8 cellular contexts compared by ENCODE assay signal in the genomic region with DNA sequence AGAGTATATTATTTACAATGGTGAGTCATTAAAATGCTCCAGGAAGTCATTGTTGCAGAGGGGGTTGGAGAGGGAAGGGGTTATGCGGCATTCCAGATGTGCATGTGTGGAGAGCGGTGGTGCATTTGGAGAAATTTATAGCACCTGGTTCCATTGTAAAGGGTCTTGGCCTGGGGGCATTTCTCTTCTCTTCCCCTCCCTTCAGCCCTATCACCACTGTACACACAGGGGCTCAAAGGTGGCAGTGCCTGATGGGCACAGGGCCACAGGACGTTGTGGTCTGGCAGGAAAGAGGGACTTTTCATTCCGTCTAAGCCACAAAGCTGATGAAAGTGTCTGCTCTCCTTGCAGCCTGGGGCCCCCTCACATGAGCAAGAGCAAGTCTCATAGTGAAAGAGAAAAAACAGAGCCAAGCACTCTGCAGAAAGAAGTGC.
DNase-seq lines count a peak whose midpoint lies in the region; ATAC-seq and TF ChIP-seq lines count a peak whose summit lies in the region.

No MANE protein-coding gene starts in this region.

- DNase-seq in natural killer cell treated with Interleukin-12 subunit alpha and Interleukin-12 subunit beta and Interleukin-15 and Interleukin-18, amount 100 ng/mL, for 72 hours (ENCODE audit: low spot score), result peak; percentile 88
- DNase-seq in vagina (ENCODE audit: extremely low spot score in 2 of 2) (no peak), activated gamma-delta T cell (lab: John Stamatoyannopoulos, UW) (no peak), SKM-1 (lab: John Stamatoyannopoulos, UW; ENCODE audit: unreplicated experiment) (no peak), osteoblast (ENCODE audit: insufficient read length, low spot score, missing footprints) (no peak)

- peaks cover 50 to 54% of the 10 kb centered on the region in 2 donors for H3K4me1 Mint-ChIP-seq in natural killer cell treated with Interleukin-12 subunit alpha and Interleukin-12 subunit beta and Interleukin-15 and Interleukin-18, amount 100 ng/mL, for 72 hours (ENCODE audit: low read depth in 2 of 2)

- H3K27ac ChIP-seq in OCI-LY3 (ENCODE audit: low read length) (0 out of 2 replicates have a peak overlapping the region, but pooled peaks have one; percentile 7), vagina (no peak overlapping the region), osteoblast (ENCODE audit: low read depth, low read length) (no peak overlapping the region)

- no peaks in the 10 kb centered on the region for H3K36me3 Mint-ChIP-seq in natural killer cell treated with Interleukin-12 subunit alpha and Interleukin-12 subunit beta and Interleukin-15 and Interleukin-18, amount 100 ng/mL, for 72 hours

- peak overlapping the region; percentile 71 to 87 for H3K27ac Mint-ChIP-seq in natural killer cell treated with Interleukin-12 subunit alpha and Interleukin-12 subunit beta and Interleukin-15 and Interleukin-18, amount 100 ng/mL, for 72 hours

- peak overlapping the region; percentile 72 for H3K4me3 Mint-ChIP-seq in natural killer cell treated with Interleukin-12 subunit alpha and Interleukin-12 subunit beta and Interleukin-15 and Interleukin-18, amount 100 ng/mL, for 72 hours

- TF ChIP-seq CTCF in OCI-LY3 (IDR thresholded peaks at IDR 0.05; ENCODE audit: low read depth, low read length) (no peak), vagina (IDR thresholded peaks at IDR 0.05) (no peak), osteoblast (IDR thresholded peaks at IDR 0.05; ENCODE audit: extremely low read depth, low read depth, low read length) (no peak)

- H3K4me1 ChIP-seq in OCI-LY3 (ENCODE audit: low read length) (peaks cover 25% of the 10 kb centered on the region), vagina (no peaks in the 10 kb centered on the region), osteoblast (ENCODE audit: insufficient read depth, low read length) (no peaks in the 10 kb centered on the region)

- H3K36me3 ChIP-seq in OCI-LY3 (replicated peaks; ENCODE audit: low read depth, low read length) (no peaks in the 10 kb centered on the region), vagina (no peaks in the 10 kb centered on the region), osteoblast (ENCODE audit: insufficient read depth, low read length) (no peaks in the 10 kb centered on the region)

- H4K20me1 ChIP-seq in OCI-LY3 (ENCODE audit: insufficient read depth, low read length) (no peaks in the 10 kb centered on the region), osteoblast (ENCODE audit: insufficient read depth, low read length) (no peaks in the 10 kb centered on the region)

- no peak for TF ChIP-seq POLR2A in vagina (IDR thresholded peaks at IDR 0.05)

- no peak overlapping the region for H3K9ac ChIP-seq in OCI-LY3 (ENCODE audit: low read length)

- intact Hi-C loops in vagina (cut with DNase I), result no loop called here

- H3K9me3 ChIP-seq in OCI-LY3 (ENCODE audit: insufficient read depth, low read length), result no peaks in the 10 kb centered on the region
- H3K9me3 ChIP-seq in vagina, result no peaks in the 10 kb centered on the region
- no peaks in the 10 kb centered on the region for H3K9me3 ChIP-seq in osteoblast (ENCODE audit: low read depth, low read length)

- no peaks in the 10 kb centered on the region for H3K27me3 ChIP-seq in OCI-LY3 (ENCODE audit: low read depth, low read length)
- no peaks in the 10 kb centered on the region for H3K27me3 ChIP-seq in vagina
- no peaks in the 10 kb centered on the region for H3K27me3 ChIP-seq in osteoblast (ENCODE audit: insufficient read depth, low read length)

- peak overlapping the region; percentile 65 for H2AFZ ChIP-seq in OCI-LY3 (ENCODE audit: low read depth, low read length)
- H2AFZ ChIP-seq in osteoblast (ENCODE audit: low read length), result no peak overlapping the region

- no peaks in the 10 kb centered on the region for H3K27me3 Mint-ChIP-seq in natural killer cell treated with Interleukin-12 subunit alpha and Interleukin-12 subunit beta and Interleukin-15 and Interleukin-18, amount 100 ng/mL, for 72 hours

- H3K4me2 ChIP-seq in OCI-LY3 (ENCODE audit: low read length), result peak overlapping the region; percentile 48
- H3K4me2 ChIP-seq in osteoblast (ENCODE audit: insufficient read depth, low read length), result no peak overlapping the region

- H3K4me3 ChIP-seq in OCI-LY3 (ENCODE audit: low read length) (no peak overlapping the region), vagina (no peak overlapping the region), osteoblast (ENCODE audit: insufficient read depth, low read length) (no peak overlapping the region)

- no peaks in the 10 kb centered on the region for H3K79me2 ChIP-seq in OCI-LY3 (ENCODE audit: low read length)
- no peaks in the 10 kb centered on the region for H3K79me2 ChIP-seq in osteoblast (ENCODE audit: insufficient read depth, low read length)

- H3K9me3 Mint-ChIP-seq in natural killer cell treated with Interleukin-12 subunit alpha and Interleukin-12 subunit beta and Interleukin-15 and Interleukin-18, amount 100 ng/mL, for 72 hours, result peaks cover 3% of the 10 kb centered on the region

- peak; percentile 72 for ATAC-seq in GM18867 (IDR thresholded peaks at IDR 0.05; ENCODE audit: unreplicated experiment)
- ATAC-seq in HG02678 (IDR thresholded peaks at IDR 0.05; ENCODE audit: unreplicated experiment), result peak; percentile 72
- ATAC-seq in natural killer cell treated with Interleukin-12 subunit alpha and Interleukin-12 subunit beta and Interleukin-15 and Interleukin-18, amount 100 ng/mL, for 72 hours, result peak; percentile 85 to 93
